In genomic region chr9:107547772-107548297, GRCh38 we compare ENCODE assay signal across 1 cellular context.
A peak's percentile ranks its signal among the peaks of the same experiment; 100 is the strongest.
TF ChIP-seq lines count a peak whose summit lies in the region.

No MANE protein-coding gene starts in this region.

TF ChIP-seq in K562, 482 proteins besides CTCF, POLR2A, EP300 and RAD21 (continued from another document):
- TF ChIP-seq, protein P1, sequence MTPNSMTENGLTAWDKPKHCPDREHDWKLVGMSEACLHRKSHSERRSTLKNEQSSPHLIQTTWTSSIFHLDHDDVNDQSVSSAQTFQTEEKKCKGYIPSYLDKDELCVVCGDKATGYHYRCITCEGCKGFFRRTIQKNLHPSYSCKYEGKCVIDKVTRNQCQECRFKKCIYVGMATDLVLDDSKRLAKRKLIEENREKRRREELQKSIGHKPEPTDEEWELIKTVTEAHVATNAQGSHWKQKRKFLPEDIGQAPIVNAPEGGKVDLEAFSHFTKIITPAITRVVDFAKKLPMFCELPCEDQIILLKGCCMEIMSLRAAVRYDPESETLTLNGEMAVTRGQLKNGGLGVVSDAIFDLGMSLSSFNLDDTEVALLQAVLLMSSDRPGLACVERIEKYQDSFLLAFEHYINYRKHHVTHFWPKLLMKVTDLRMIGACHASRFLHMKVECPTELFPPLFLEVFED (CRISPR knock-in tag; conservative IDR thresholded peaks at IDR 0.05) = 0 out of 2 replicates have a peak, but pooled peaks have one; percentile 27
- 0 out of 2 replicates have a peak, but pooled peaks have one; percentile 17 for TF ChIP-seq ZBTB26 (CRISPR knock-in tag; IDR thresholded peaks at IDR 0.05)
- TF ChIP-seq ZNF133 (CRISPR knock-in tag; IDR thresholded peaks at IDR 0.05) = no peak
- no peak for TF ChIP-seq ZNF778 (CRISPR knock-in tag; IDR thresholded peaks at IDR 0.05)
TF ChIP-seq in K562: peak in this region for 13.
